ENCODE assay signal across 23 cellular contexts in the genomic region with DNA sequence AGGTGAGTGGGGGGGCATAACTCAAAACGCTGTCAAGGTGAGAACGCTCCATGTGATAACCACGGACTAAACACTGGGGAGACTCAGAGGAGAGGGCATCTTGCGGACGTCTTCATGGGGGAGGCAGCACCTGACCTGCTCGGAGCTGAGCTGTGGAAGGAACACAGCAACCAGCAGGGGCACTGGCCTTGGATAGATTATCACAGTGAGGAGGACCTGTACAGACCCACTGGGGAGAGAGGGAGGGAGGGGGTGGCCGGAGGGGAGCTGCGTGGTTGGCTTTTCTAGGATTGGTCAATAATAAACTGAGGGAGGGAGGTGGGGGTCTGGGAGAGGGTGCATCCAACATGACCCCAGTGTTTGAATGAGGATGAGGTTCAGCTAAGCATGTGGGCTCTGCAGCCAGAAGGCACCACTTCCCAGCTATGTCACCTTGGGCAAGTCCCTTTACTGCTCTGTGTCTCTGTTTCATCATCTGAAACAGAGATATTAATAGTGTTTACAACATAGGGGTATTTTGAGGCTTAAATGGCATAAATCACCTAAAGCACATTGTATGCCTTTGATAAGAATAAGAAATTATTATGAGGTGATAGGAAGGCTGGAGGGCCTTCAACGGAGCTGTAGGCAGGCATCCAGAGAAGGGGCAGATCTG.
DNase-seq lines count a peak whose midpoint lies in the region; ATAC-seq, FAIRE-seq and TF ChIP-seq lines count a peak whose summit lies in the region.
"Had no signal": no experiment of that assay in that cellular context is flagged by ENCODE, and none has a peak within 500 bp of the region (broad histone marks: within the 10 kb centered on the region; RNA-seq: fewer than 3 reads in every experiment).

No MANE protein-coding gene starts in this region.

- no peaks in the 10 kb centered on the region for H3K79me2 ChIP-seq in K562 (ENCODE audit: control insufficient read depth, insufficient read depth, low read length)

- H3K27ac ChIP-seq in BLaER1 (no peak overlapping the region), K562 (ENCODE audit: extremely low read depth, low read depth, low read length) (no peak overlapping the region), neuronal stem cell (replicated peaks; ENCODE audit: low read length) (no peak overlapping the region)
- H3K27ac ChIP-seq: HL-60 had no signal

- H3K4me3 ChIP-seq in BLaER1 (no peak overlapping the region), K562 (no peak overlapping the region), neuronal stem cell (ENCODE audit: low read length in 2 of 2) (no peak overlapping the region)
- H3K4me3 ChIP-seq: GM23338 had no signal

- H3K23ac ChIP-seq in neuronal stem cell (ENCODE audit: low read depth, low read length, poor library complexity), result no peak overlapping the region

- no peak overlapping the region for H3K4ac ChIP-seq in neuronal stem cell (ENCODE audit: low read length)

- no peak overlapping the region for H2BK120ac ChIP-seq in neuronal stem cell (ENCODE audit: low read depth, low read length)

- FAIRE-seq in GM12892 (lab: Jason Lieb, UNC) (peak; percentile 24), K562 (lab: Jason Lieb, UNC) (no peak)
- FAIRE-seq: HepG2 had no signal

- TF ChIP-seq CTCF in K562 (IDR thresholded peaks at IDR 0.05 in 2 of 3, conservative IDR thresholded peaks at IDR 0.05 in 1 of 3; ENCODE audit: insufficient read depth in 2 of 3, low read depth in 1 of 3, low read length in 3 of 3), result no peak

- H3K4me1 ChIP-seq in BLaER1, result peaks cover 25% of the 10 kb centered on the region
- H3K4me1 ChIP-seq in K562 (replicated peaks in 1 of 2; ENCODE audit: control insufficient read depth in 2 of 2, insufficient read depth in 2 of 2, low read length in 2 of 2), result no peaks in the 10 kb centered on the region
- peaks cover 0 to 22% of the 10 kb centered on the region in 2 donors for H3K4me1 ChIP-seq in neuronal stem cell (ENCODE audit: control insufficient read depth in 2 of 2, insufficient read depth in 1 of 2, low read depth in 1 of 2, low read length in 2 of 2)

- ATAC-seq in K562 (peak; percentile 59; the same call in 2 of the 3 replicates), GM18868 (IDR thresholded peaks at IDR 0.05; ENCODE audit: unreplicated experiment) (no peak)
- ATAC-seq in activated T-cell treated with anti-CD3 and anti-CD28 coated beads, Interleukin-2, amount 50 U/mL, for 72 hours (replicated peaks in 1 of 2), result no peak

- peaks cover 22% of the 10 kb centered on the region for H3K27me3 Mint-ChIP-seq in activated T-cell treated with anti-CD3 and anti-CD28 coated beads, Interleukin-2, amount 50 U/mL, for 72 hours (ENCODE audit: low read depth)

- peaks cover 9% of the 10 kb centered on the region for H3K9me3 ChIP-seq in BLaER1
- H3K9me3 ChIP-seq in K562 (replicated peaks; ENCODE audit: control insufficient read depth, insufficient read depth, low read depth, low read length), result no peaks in the 10 kb centered on the region
- peaks cover 0 to 4% of the 10 kb centered on the region in 2 donors for H3K9me3 ChIP-seq in neuronal stem cell (replicated peaks in 1 of 2; ENCODE audit: control insufficient read depth in 2 of 2, insufficient read depth in 1 of 2, low read depth in 1 of 2, low read length in 2 of 2)

- in situ Hi-C loops in K562 (cut with MboI) (no loop called here), ACHN (cut with HindIII; ENCODE audit: low pct_ligation_motif_present, low pct_unique_long_range_greater_than_20kb, low sequenced_read_pairs) (no loop called here)

- H2BK5ac ChIP-seq in neuronal stem cell (ENCODE audit: low read length), result no peak overlapping the region

- no peak overlapping the region for H3K9ac ChIP-seq in BLaER1
- no peak overlapping the region for H3K9ac ChIP-seq in K562 (ENCODE audit: insufficient read depth in 1 of 2, low read depth in 2 of 2, low read length in 2 of 2)
- no peak overlapping the region for H3K9ac ChIP-seq in neuronal stem cell (ENCODE audit: low read depth, low read length, poor library complexity)

- no peaks in the 10 kb centered on the region for H3K4me1 Mint-ChIP-seq in activated T-cell treated with anti-CD3 and anti-CD28 coated beads, Interleukin-2, amount 50 U/mL, for 72 hours (ENCODE audit: low read depth)
- H3K4me1 Mint-ChIP-seq: CD14-positive monocyte had no signal

- H3K4me3 Mint-ChIP-seq in activated T-cell treated with anti-CD3 and anti-CD28 coated beads, Interleukin-2, amount 50 U/mL, for 72 hours, result no peak overlapping the region
- H3K4me3 Mint-ChIP-seq: GM23338 had no signal

- peaks cover 0 to 4% of the 10 kb centered on the region in 2 donors for H3K9me3 Mint-ChIP-seq in activated T-cell treated with anti-CD3 and anti-CD28 coated beads, Interleukin-2, amount 50 U/mL, for 72 hours

- WGBS in K562 (ENCODE audit: insufficient coverage, low coverage, missing lambda C conversion rate), result 0% methylated on average over 9 of the region's 9 CpGs
- WGBS in neuronal stem cell (ENCODE audit: extremely low coverage in 2 of 2, insufficient read length in 2 of 2, insufficient replicate concordance in 1 of 2), 2 donors, result no CpG with 5 or more reads among the region's 9 CpGs

- H2AFZ ChIP-seq in K562 (ENCODE audit: low read depth, low read length) (no peak overlapping the region), neuronal stem cell (ENCODE audit: low read length) (no peak overlapping the region)
- H2AFZ ChIP-seq: GM23338 had no signal

- TF ChIP-seq EP300 in K562 (IDR thresholded peaks at IDR 0.05; ENCODE audit: low read length), result no peak

- TF ChIP-seq POLR2A in GM12892 (IDR thresholded peaks at IDR 0.05; ENCODE audit: low read depth, low read length) (no peak), K562 (conservative IDR thresholded peaks at IDR 0.05) (no peak)

- H4K20me1 ChIP-seq in BLaER1 (no peaks in the 10 kb centered on the region), K562 (replicated peaks; ENCODE audit: control insufficient read depth, insufficient read depth, low read length) (peaks cover 4% of the 10 kb centered on the region)

- CTCF ChIA-PET in K562 (lab: Yijun Ruan, JAX; ENCODE audit: low intra/inter-chr PET ratio), result no interaction called here

- no peak overlapping the region for H4K8ac ChIP-seq in neuronal stem cell (ENCODE audit: low read depth, low read length)

- no peak overlapping the region for H2BK12ac ChIP-seq in neuronal stem cell (ENCODE audit: low read length)

- no peak overlapping the region for H3K14ac ChIP-seq in neuronal stem cell (ENCODE audit: low read length)

- H3K79me1 ChIP-seq in neuronal stem cell (ENCODE audit: low read depth, low read length), result no peaks in the 10 kb centered on the region

- H3K27me3 ChIP-seq in BLaER1 (no peaks in the 10 kb centered on the region), K562 (ENCODE audit: control insufficient read depth in 2 of 2, insufficient read depth in 2 of 2, low read length in 2 of 2) (peaks cover 0 to 13% of the 10 kb centered on the region in 2 experiments; a peak in 2 of 5 replicates), neuronal stem cell (ENCODE audit: control insufficient read depth in 3 of 3, insufficient read depth in 3 of 3, low read depth in 1 of 3, low read length in 3 of 3) (peaks cover 0 to 2% (median 0%) of the 10 kb centered on the region in 3 experiments)

- DNase-seq in GM12892 (ENCODE audit: insufficient read length), result no peak
- no peak for DNase-seq in K562 (ENCODE audit: extremely low read depth in 1 of 4, low spot score in 3 of 4)
- DNase-seq in neuronal stem cell (ENCODE audit: low spot score), result no peak
- DNase-seq in NCI-H526 treated with DMSO at 0.1 percent for 48 hours (lab: John Stamatoyannopoulos, UW), result no peak
- no peak for DNase-seq in ACHN
- DNase-seq in activated T-cell treated with anti-CD3 and anti-CD28 coated beads, Interleukin-2, amount 50 U/mL, for 72 hours, result no peak
- DNase-seq: 8988T, AML-193, HCEC 1CT, KG1, NCI-H1092, NCI-H1436 treated with DMSO at 0.1 percent for 48 hours, NCI-H1930, NCI-H2227 treated with DMSO at 0.1 percent for 48 hours, NCI-H774, Right ventricle myocardium superior, T-helper 2 cell had no signal

- POLR2A ChIA-PET in K562 (lab: Yijun Ruan, JAX), result interaction anchor here (0.6 kb wide), 1 partner anchor 10 kb away, joined by 3 read pairs; no protein-coding TSS in a partner anchor

- no peak for TF ChIP-seq RAD21 in K562 (CRISPR knock-in tag; conservative IDR thresholded peaks at IDR 0.05 in 1 of 2, IDR thresholded peaks at IDR 0.05 in 1 of 2)

- peak overlapping the region; percentile 22 for H2BK15ac ChIP-seq in neuronal stem cell (ENCODE audit: low read length)

- no peaks in the 10 kb centered on the region for H3K9me1 ChIP-seq in K562 (ENCODE audit: control insufficient read depth, insufficient read depth, low read length)

- no peaks in the 10 kb centered on the region for H3K36me3 ChIP-seq in BLaER1
- no peaks in the 10 kb centered on the region for H3K36me3 ChIP-seq in K562 (ENCODE audit: control insufficient read depth, insufficient read depth, low read length)
- H3K36me3 ChIP-seq in neuronal stem cell (replicated peaks in 1 of 2; ENCODE audit: control insufficient read depth in 2 of 2, insufficient read depth in 2 of 2, low read length in 2 of 2), result no peaks in the 10 kb centered on the region

- BruUV-seq in K562 (replicated peaks; lab: Mats Ljungman, UMichigan), result no TSS peak

- H3K4me2 ChIP-seq in BLaER1, result peak overlapping the region; percentile 53
- H3K4me2 ChIP-seq in K562 (ENCODE audit: insufficient read depth, low read length), result no peak overlapping the region
- H3K4me2 ChIP-seq in neuronal stem cell (ENCODE audit: insufficient read depth, low read length, poor library complexity, severe bottlenecking), result no peak overlapping the region
- H3K4me2 ChIP-seq: GM23338 had no signal

- H3K27ac Mint-ChIP-seq in activated T-cell treated with anti-CD3 and anti-CD28 coated beads, Interleukin-2, amount 50 U/mL, for 72 hours, result no peak overlapping the region
- H3K27ac Mint-ChIP-seq: CD14-positive monocyte had no signal

- H3K18ac ChIP-seq in neuronal stem cell (ENCODE audit: low read length), result no peak overlapping the region

- peak overlapping the region; percentile 20 for H2AK5ac ChIP-seq in neuronal stem cell (ENCODE audit: low read depth, low read length)

- H3K36me3 Mint-ChIP-seq in activated T-cell treated with anti-CD3 and anti-CD28 coated beads, Interleukin-2, amount 50 U/mL, for 72 hours (ENCODE audit: insufficient read depth in 2 of 2), result peaks cover 0 to 1% of the 10 kb centered on the region in 2 donors
- H3K36me3 Mint-ChIP-seq: CD14-positive monocyte had no signal

- H4K91ac ChIP-seq in neuronal stem cell (ENCODE audit: low read depth, low read length, poor library complexity), result no peak overlapping the region

- intact Hi-C loops in K562 (cut with micrococcal nuclease), result no loop called here

TF ChIP-seq in K562, 482 proteins besides CTCF, POLR2A, EP300 and RAD21 (continues in another document):
- TF ChIP-seq ZNF165 (CRISPR knock-in tag; IDR thresholded peaks at IDR 0.05; ENCODE audit: borderline replicate concordance), result no peak
- TF ChIP-seq WHSC1 (IDR thresholded peaks at IDR 0.05; ENCODE audit: low read length), result no peak
- TF ChIP-seq NCOA6 (IDR thresholded peaks at IDR 0.05), result no peak
- no peak for TF ChIP-seq PTRF (tag; IDR thresholded peaks at IDR 0.05)
- TF ChIP-seq NR2C2 (CRISPR knock-in tag; IDR thresholded peaks at IDR 0.05), result no peak
- no peak for TF ChIP-seq NR2C2 (tag; IDR thresholded peaks at IDR 0.05)
- no peak for TF ChIP-seq ZSCAN32 (CRISPR knock-in tag; IDR thresholded peaks at IDR 0.05)
- no peak for TF ChIP-seq PTTG1 (tag; IDR thresholded peaks at IDR 0.05; ENCODE audit: low read depth)
- no peak for TF ChIP-seq RFX7 (CRISPR knock-in tag; IDR thresholded peaks at IDR 0.05)
